In the genomic region with DNA sequence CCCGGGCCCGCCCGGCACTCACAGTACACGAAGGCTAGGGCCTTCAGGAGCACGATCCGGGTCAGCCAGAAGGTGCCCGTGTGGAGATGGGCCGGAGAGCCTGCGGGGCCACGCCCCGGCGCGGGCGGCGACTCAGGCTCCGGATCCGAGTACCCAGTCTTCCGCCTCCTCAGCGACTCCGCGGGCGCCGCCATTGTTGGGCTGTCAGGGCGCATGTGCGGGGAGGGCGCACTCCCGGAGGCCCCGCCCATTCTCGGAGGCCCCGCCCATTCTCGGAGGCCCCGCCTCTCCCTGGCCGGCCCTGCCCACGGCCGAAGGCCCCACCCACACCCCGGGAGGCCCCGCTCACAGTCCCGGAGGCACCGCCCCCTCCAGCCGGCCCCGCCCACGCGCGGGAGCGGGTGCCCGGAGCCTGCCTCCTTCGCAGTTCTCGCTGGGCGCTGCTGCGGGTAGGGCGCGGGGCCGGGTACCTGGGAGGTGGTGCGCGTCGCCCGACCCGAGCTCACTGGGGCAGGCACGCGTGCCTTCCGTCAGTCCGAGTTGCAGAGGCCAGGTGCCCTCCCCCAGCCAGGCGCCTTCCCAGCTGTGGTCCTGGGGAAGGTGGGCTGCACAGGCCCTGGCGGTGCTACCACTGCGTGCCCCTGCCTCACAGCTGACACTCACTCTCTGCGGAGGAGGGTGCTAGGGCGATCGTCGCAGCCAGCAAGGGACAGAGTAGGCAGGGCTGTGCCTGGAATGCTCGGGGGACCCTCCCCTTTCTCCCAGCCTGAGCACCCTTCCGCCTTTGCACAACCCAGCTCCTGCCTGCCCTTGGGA, we compare ENCODE assay signal across 1 cellular context.
A peak's percentile ranks its signal among the peaks of the same experiment; 100 is the strongest.
TF ChIP-seq lines count a peak whose summit lies in the region.

LMF1 (minus strand) TSS at position 219 of the 816 bp plus-strand sequence; CDS start at position 215, 4 bp downstream.

TF ChIP-seq in WTC11, 78 proteins besides CTCF, POLR2A, EP300 and RAD21 (continued from another document and continues in another):
- TF ChIP-seq CDX4 (CRISPR knock-in tag; IDR thresholded peaks at IDR 0.05; ENCODE audit: borderline replicate concordance), result no peak
- TF ChIP-seq ATF1 (CRISPR knock-in tag; IDR thresholded peaks at IDR 0.05), result no peak
- TF ChIP-seq IRF1 (CRISPR knock-in tag; IDR thresholded peaks at IDR 0.05), result 0 out of 2 replicates have a peak, but pooled peaks have one; percentile 45
- TF ChIP-seq ZNF425 (CRISPR knock-in tag; conservative IDR thresholded peaks at IDR 0.05), result no peak
- TF ChIP-seq KAT7 (CRISPR knock-in tag; IDR thresholded peaks at IDR 0.05; ENCODE audit: borderline replicate concordance), result peak; percentile 40; the same call in 1 of the 2 replicates
- TF ChIP-seq ZNF396 (CRISPR knock-in tag; IDR thresholded peaks at IDR 0.05; ENCODE audit: borderline replicate concordance), result no peak
- no peak for TF ChIP-seq MXD4 (CRISPR knock-in tag; IDR thresholded peaks at IDR 0.05; ENCODE audit: borderline replicate concordance)
- 0 out of 2 replicates have a peak, but pooled peaks have one; percentile 18 for TF ChIP-seq ZMAT4 (CRISPR knock-in tag; IDR thresholded peaks at IDR 0.05)
- no peak for TF ChIP-seq FOXJ3 (CRISPR knock-in tag; IDR thresholded peaks at IDR 0.05; ENCODE audit: borderline replicate concordance)
- TF ChIP-seq NFYB (CRISPR knock-in tag; conservative IDR thresholded peaks at IDR 0.05; ENCODE audit: low read depth), result no peak
- TF ChIP-seq HMGXB4 (CRISPR knock-in tag; IDR thresholded peaks at IDR 0.05), result no peak
- TF ChIP-seq NR1H2 (CRISPR knock-in tag; IDR thresholded peaks at IDR 0.05), result no peak
- TF ChIP-seq OVOL2 (CRISPR knock-in tag; IDR thresholded peaks at IDR 0.05; ENCODE audit: borderline replicate concordance), result no peak
- TF ChIP-seq, protein P1, sequence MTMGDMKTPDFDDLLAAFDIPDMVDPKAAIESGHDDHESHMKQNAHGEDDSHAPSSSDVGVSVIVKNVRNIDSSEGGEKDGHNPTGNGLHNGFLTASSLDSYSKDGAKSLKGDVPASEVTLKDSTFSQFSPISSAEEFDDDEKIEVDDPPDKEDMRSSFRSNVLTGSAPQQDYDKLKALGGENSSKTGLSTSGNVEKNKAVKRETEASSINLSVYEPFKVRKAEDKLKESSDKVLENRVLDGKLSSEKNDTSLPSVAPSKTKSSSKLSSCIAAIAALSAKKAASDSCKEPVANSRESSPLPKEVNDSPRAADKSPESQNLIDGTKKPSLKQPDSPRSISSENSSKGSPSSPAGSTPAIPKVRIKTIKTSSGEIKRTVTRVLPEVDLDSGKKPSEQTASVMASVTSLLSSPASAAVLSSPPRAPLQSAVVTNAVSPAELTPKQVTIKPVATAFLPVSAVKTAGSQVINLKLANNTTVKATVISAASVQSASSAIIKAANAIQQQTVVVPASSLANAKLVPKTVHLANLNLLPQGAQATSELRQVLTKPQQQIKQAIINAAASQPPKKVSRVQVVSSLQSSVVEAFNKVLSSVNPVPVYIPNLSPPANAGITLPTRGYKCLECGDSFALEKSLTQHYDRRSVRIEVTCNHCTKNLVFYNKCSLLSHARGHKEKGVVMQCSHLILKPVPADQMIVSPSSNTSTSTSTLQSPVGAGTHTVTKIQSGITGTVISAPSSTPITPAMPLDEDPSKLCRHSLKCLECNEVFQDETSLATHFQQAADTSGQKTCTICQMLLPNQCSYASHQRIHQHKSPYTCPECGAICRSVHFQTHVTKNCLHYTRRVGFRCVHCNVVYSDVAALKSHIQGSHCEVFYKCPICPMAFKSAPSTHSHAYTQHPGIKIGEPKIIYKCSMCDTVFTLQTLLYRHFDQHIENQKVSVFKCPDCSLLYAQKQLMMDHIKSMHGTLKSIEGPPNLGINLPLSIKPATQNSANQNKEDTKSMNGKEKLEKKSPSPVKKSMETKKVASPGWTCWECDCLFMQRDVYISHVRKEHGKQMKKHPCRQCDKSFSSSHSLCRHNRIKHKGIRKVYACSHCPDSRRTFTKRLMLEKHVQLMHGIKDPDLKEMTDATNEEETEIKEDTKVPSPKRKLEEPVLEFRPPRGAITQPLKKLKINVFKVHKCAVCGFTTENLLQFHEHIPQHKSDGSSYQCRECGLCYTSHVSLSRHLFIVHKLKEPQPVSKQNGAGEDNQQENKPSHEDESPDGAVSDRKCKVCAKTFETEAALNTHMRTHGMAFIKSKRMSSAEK (CRISPR knock-in tag; IDR thresholded peaks at IDR 0.05; ENCODE audit: borderline replicate concordance), result no peak
- TF ChIP-seq ZNF317 (CRISPR knock-in tag; IDR thresholded peaks at IDR 0.05; ENCODE audit: borderline replicate concordance, low read depth), result no peak
- TF ChIP-seq, protein P2, sequence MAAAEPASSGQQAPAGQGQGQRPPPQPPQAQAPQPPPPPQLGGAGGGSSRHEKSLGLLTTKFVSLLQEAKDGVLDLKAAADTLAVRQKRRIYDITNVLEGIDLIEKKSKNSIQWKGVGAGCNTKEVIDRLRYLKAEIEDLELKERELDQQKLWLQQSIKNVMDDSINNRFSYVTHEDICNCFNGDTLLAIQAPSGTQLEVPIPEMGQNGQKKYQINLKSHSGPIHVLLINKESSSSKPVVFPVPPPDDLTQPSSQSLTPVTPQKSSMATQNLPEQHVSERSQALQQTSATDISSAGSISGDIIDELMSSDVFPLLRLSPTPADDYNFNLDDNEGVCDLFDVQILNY (CRISPR knock-in tag; IDR thresholded peaks at IDR 0.05), result 0 out of 2 replicates have a peak, but pooled peaks have one; percentile 18
- TF ChIP-seq ZNF138 (CRISPR knock-in tag; conservative IDR thresholded peaks at IDR 0.05), result no peak
- TF ChIP-seq GTF2I (CRISPR knock-in tag; conservative IDR thresholded peaks at IDR 0.05), result no peak
- TF ChIP-seq FOXK1 (CRISPR knock-in tag; IDR thresholded peaks at IDR 0.05), result no peak
- 0 out of 2 replicates have a peak, but pooled peaks have one; percentile 11 for TF ChIP-seq ETV6 (CRISPR knock-in tag; IDR thresholded peaks at IDR 0.05)
- TF ChIP-seq MYBL2 (CRISPR knock-in tag; IDR thresholded peaks at IDR 0.05), result no peak
- TF ChIP-seq MLX (CRISPR knock-in tag; IDR thresholded peaks at IDR 0.05), result no peak
- no peak for TF ChIP-seq SOX15 (CRISPR knock-in tag; IDR thresholded peaks at IDR 0.05)
- no peak for TF ChIP-seq CBFB (CRISPR knock-in tag; IDR thresholded peaks at IDR 0.05; ENCODE audit: low read depth)
- no peak for TF ChIP-seq CREB1 (CRISPR knock-in tag; IDR thresholded peaks at IDR 0.05)
- TF ChIP-seq, protein P3, sequence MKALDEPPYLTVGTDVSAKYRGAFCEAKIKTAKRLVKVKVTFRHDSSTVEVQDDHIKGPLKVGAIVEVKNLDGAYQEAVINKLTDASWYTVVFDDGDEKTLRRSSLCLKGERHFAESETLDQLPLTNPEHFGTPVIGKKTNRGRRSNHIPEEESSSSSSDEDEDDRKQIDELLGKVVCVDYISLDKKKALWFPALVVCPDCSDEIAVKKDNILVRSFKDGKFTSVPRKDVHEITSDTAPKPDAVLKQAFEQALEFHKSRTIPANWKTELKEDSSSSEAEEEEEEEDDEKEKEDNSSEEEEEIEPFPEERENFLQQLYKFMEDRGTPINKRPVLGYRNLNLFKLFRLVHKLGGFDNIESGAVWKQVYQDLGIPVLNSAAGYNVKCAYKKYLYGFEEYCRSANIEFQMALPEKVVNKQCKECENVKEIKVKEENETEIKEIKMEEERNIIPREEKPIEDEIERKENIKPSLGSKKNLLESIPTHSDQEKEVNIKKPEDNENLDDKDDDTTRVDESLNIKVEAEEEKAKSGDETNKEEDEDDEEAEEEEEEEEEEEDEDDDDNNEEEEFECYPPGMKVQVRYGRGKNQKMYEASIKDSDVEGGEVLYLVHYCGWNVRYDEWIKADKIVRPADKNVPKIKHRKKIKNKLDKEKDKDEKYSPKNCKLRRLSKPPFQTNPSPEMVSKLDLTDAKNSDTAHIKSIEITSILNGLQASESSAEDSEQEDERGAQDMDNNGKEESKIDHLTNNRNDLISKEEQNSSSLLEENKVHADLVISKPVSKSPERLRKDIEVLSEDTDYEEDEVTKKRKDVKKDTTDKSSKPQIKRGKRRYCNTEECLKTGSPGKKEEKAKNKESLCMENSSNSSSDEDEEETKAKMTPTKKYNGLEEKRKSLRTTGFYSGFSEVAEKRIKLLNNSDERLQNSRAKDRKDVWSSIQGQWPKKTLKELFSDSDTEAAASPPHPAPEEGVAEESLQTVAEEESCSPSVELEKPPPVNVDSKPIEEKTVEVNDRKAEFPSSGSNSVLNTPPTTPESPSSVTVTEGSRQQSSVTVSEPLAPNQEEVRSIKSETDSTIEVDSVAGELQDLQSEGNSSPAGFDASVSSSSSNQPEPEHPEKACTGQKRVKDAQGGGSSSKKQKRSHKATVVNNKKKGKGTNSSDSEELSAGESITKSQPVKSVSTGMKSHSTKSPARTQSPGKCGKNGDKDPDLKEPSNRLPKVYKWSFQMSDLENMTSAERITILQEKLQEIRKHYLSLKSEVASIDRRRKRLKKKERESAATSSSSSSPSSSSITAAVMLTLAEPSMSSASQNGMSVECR (CRISPR knock-in tag; IDR thresholded peaks at IDR 0.05; ENCODE audit: borderline replicate concordance), result peak; percentile 47; the same call in 1 of the 2 replicates
- TF ChIP-seq ZNF512 (CRISPR knock-in tag; IDR thresholded peaks at IDR 0.05; ENCODE audit: borderline replicate concordance), result no peak
- TF ChIP-seq RORB (CRISPR knock-in tag; IDR thresholded peaks at IDR 0.05), result no peak
- no peak for TF ChIP-seq GRHL2 (CRISPR knock-in tag; IDR thresholded peaks at IDR 0.05; ENCODE audit: insufficient replicate concordance, severe bottlenecking)
- TF ChIP-seq JUN (CRISPR knock-in tag; IDR thresholded peaks at IDR 0.05), result no peak
- no peak for TF ChIP-seq NR2C2 (CRISPR knock-in tag; IDR thresholded peaks at IDR 0.05)
- TF ChIP-seq, protein P4, sequence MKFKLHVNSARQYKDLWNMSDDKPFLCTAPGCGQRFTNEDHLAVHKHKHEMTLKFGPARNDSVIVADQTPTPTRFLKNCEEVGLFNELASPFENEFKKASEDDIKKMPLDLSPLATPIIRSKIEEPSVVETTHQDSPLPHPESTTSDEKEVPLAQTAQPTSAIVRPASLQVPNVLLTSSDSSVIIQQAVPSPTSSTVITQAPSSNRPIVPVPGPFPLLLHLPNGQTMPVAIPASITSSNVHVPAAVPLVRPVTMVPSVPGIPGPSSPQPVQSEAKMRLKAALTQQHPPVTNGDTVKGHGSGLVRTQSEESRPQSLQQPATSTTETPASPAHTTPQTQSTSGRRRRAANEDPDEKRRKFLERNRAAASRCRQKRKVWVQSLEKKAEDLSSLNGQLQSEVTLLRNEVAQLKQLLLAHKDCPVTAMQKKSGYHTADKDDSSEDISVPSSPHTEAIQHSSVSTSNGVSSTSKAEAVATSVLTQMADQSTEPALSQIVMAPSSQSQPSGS (CRISPR knock-in tag; IDR thresholded peaks at IDR 0.05; ENCODE audit: borderline replicate concordance, low read depth), result no peak
